ENCODE assay signal across 2 cellular contexts in genomic region chr20:25304025-25304549, GRCh38.
TF ChIP-seq lines count a peak whose summit lies in the region.

No MANE protein-coding gene starts in this region.

TF ChIP-seq in HepG2, 621 proteins besides CTCF, POLR2A, EP300 and RAD21:
- TF ChIP-seq SALL1 (CRISPR knock-in tag; IDR thresholded peaks at IDR 0.05) = no peak
- peak; percentile 71; the same call in 1 of the 2 replicates for TF ChIP-seq ZNF839 (CRISPR knock-in tag; IDR thresholded peaks at IDR 0.05; ENCODE audit: borderline replicate concordance)
- no peak for TF ChIP-seq ZNF225 (CRISPR knock-in tag; IDR thresholded peaks at IDR 0.05)
- peak; percentile 24; the same call in 1 of the 2 replicates for TF ChIP-seq EED (CRISPR knock-in tag; IDR thresholded peaks at IDR 0.05)
- peak; percentile 48 for TF ChIP-seq AGO2 (optimal IDR thresholded peaks at IDR 0.05; ENCODE audit: low read depth, low read length)
- peak; percentile 18 for TF ChIP-seq RBM22 (optimal IDR thresholded peaks at IDR 0.05; ENCODE audit: low read length)
TF ChIP-seq in HepG2: peak in this region for 4.

TF ChIP-seq in GM12878, 131 proteins besides CTCF, POLR2A, EP300 and RAD21:
- no peak for TF ChIP-seq MYC (IDR thresholded peaks at IDR 0.05; ENCODE audit: insufficient read depth, insufficient read length, insufficient replicate concordance, low read length, severe bottlenecking)
- TF ChIP-seq PKNOX1 (IDR thresholded peaks at IDR 0.05) = no peak
- TF ChIP-seq ZBTB40 (IDR thresholded peaks at IDR 0.05; ENCODE audit: borderline replicate concordance) = no peak
- TF ChIP-seq BCL3 (IDR thresholded peaks at IDR 0.05; ENCODE audit: borderline replicate concordance, insufficient read depth, low read depth, low read length, poor library complexity, severe bottlenecking) = no peak
- no peak for TF ChIP-seq ZBTB4 (CRISPR knock-in tag; IDR thresholded peaks at IDR 0.05)
- no peak for TF ChIP-seq SUPT20H (IDR thresholded peaks at IDR 0.05; ENCODE audit: borderline replicate concordance, control insufficient read depth, low read depth, low read length)
- TF ChIP-seq SUZ12 (IDR thresholded peaks at IDR 0.05; ENCODE audit: unreplicated experiment) = no peak
- no peak for TF ChIP-seq CREM (IDR thresholded peaks at IDR 0.05; ENCODE audit: low read depth)
